Comparison of ENCODE assay signal across 8 cellular contexts in genomic region chr4:88820723-88821368, GRCh38.
DNase-seq lines count a peak whose midpoint lies in the region; ATAC-seq and TF ChIP-seq lines count a peak whose summit lies in the region.

No MANE protein-coding gene starts in this region.

- H3K36me3 ChIP-seq in adipocyte (ENCODE audit: control insufficient read depth, insufficient read depth, low read length, severe bottlenecking): no peaks in the 10 kb centered on the region

- DNase-seq in activated naive CD8-positive, alpha-beta T cell treated with anti-CD3 and anti-CD28 coated beads, Interleukin-2, amount 10 ng/mL, durations not matched to agents 7 days and 5 days: no peak
- DNase-seq in activated naive CD8-positive, alpha-beta T cell treated with anti-CD3 and anti-CD28 coated beads, Interleukin-2, amount 50 U/mL, for 24 hours: no peak
- DNase-seq in adipocyte (ENCODE audit: low read depth) (peak; percentile 24), medulla oblongata (ENCODE audit: extremely low spot score) (peak; percentile 48), type B pancreatic cell (ENCODE audit: extremely low spot score, unreplicated experiment) (no peak), hepatic stellate cell (ENCODE audit: low spot score) (no peak)

- H3K4me1 Mint-ChIP-seq in activated naive CD8-positive, alpha-beta T cell treated with anti-CD3 and anti-CD28 coated beads, Interleukin-2, amount 10 ng/mL, durations not matched to agents 7 days and 5 days: peaks cover 28% of the 10 kb centered on the region
- H3K4me1 Mint-ChIP-seq in activated naive CD8-positive, alpha-beta T cell treated with anti-CD3 and anti-CD28 coated beads, Interleukin-2, amount 50 U/mL, for 24 hours: peaks cover 16% of the 10 kb centered on the region
- H3K4me1 Mint-ChIP-seq in type B pancreatic cell (ENCODE audit: unreplicated experiment): peaks cover 43% of the 10 kb centered on the region

- no peaks in the 10 kb centered on the region for H3K27me3 Mint-ChIP-seq in activated naive CD8-positive, alpha-beta T cell treated with anti-CD3 and anti-CD28 coated beads, Interleukin-2, amount 10 ng/mL, durations not matched to agents 7 days and 5 days
- no peaks in the 10 kb centered on the region for H3K27me3 Mint-ChIP-seq in activated naive CD8-positive, alpha-beta T cell treated with anti-CD3 and anti-CD28 coated beads, Interleukin-2, amount 50 U/mL, for 24 hours
- no peaks in the 10 kb centered on the region for H3K27me3 Mint-ChIP-seq in type B pancreatic cell

- no peaks in the 10 kb centered on the region for H3K27me3 ChIP-seq in adipocyte (replicated peaks; ENCODE audit: control insufficient read depth, insufficient read depth, low read length)

- ATAC-seq in activated naive CD8-positive, alpha-beta T cell treated with anti-CD3 and anti-CD28 coated beads, Interleukin-2, amount 10 ng/mL, durations not matched to agents 7 days and 5 days (ENCODE audit: low read depth): no peak
- no peak for ATAC-seq in activated naive CD8-positive, alpha-beta T cell treated with anti-CD3 and anti-CD28 coated beads, Interleukin-2, amount 50 U/mL, for 24 hours
- ATAC-seq in GM21423 (IDR thresholded peaks at IDR 0.05; ENCODE audit: unreplicated experiment) (no peak), GM18498 (IDR thresholded peaks at IDR 0.05; ENCODE audit: unreplicated experiment) (no peak)

- TF ChIP-seq CTCF in type B pancreatic cell (conservative IDR thresholded peaks at IDR 0.05): no peak

- H3K27ac Mint-ChIP-seq in activated naive CD8-positive, alpha-beta T cell treated with anti-CD3 and anti-CD28 coated beads, Interleukin-2, amount 10 ng/mL, durations not matched to agents 7 days and 5 days: no peak overlapping the region
- H3K27ac Mint-ChIP-seq in activated naive CD8-positive, alpha-beta T cell treated with anti-CD3 and anti-CD28 coated beads, Interleukin-2, amount 50 U/mL, for 24 hours: no peak overlapping the region
- peak overlapping the region; percentile 57 for H3K27ac Mint-ChIP-seq in type B pancreatic cell

- POLR2A ChIA-PET in activated naive CD8-positive, alpha-beta T cell treated with anti-CD3 and anti-CD28 coated beads, Interleukin-2, amount 10 ng/mL, durations not matched to agents 7 days and 5 days (lab: Charles Lee): no interaction called here

- H3K9ac ChIP-seq in adipocyte (ENCODE audit: low read length): peak overlapping the region; percentile 90

- H3K36me3 Mint-ChIP-seq in activated naive CD8-positive, alpha-beta T cell treated with anti-CD3 and anti-CD28 coated beads, Interleukin-2, amount 10 ng/mL, durations not matched to agents 7 days and 5 days: peaks cover 2% of the 10 kb centered on the region
- H3K36me3 Mint-ChIP-seq in activated naive CD8-positive, alpha-beta T cell treated with anti-CD3 and anti-CD28 coated beads, Interleukin-2, amount 50 U/mL, for 24 hours (ENCODE audit: low read depth): no peaks in the 10 kb centered on the region
- peaks cover 4% of the 10 kb centered on the region for H3K36me3 Mint-ChIP-seq in type B pancreatic cell

- H3K9me3 Mint-ChIP-seq in activated naive CD8-positive, alpha-beta T cell treated with anti-CD3 and anti-CD28 coated beads, Interleukin-2, amount 10 ng/mL, durations not matched to agents 7 days and 5 days: no peaks in the 10 kb centered on the region
- no peaks in the 10 kb centered on the region for H3K9me3 Mint-ChIP-seq in activated naive CD8-positive, alpha-beta T cell treated with anti-CD3 and anti-CD28 coated beads, Interleukin-2, amount 50 U/mL, for 24 hours
- no peaks in the 10 kb centered on the region for H3K9me3 Mint-ChIP-seq in type B pancreatic cell

- H3K4me3 ChIP-seq in adipocyte (ENCODE audit: low read length): peak overlapping the region; percentile 91

- H3K9me3 ChIP-seq in adipocyte (ENCODE audit: control insufficient read depth, low read length): no peaks in the 10 kb centered on the region

- peak overlapping the region; percentile 79 for H3K4me3 Mint-ChIP-seq in activated naive CD8-positive, alpha-beta T cell treated with anti-CD3 and anti-CD28 coated beads, Interleukin-2, amount 10 ng/mL, durations not matched to agents 7 days and 5 days
- no peak overlapping the region for H3K4me3 Mint-ChIP-seq in activated naive CD8-positive, alpha-beta T cell treated with anti-CD3 and anti-CD28 coated beads, Interleukin-2, amount 50 U/mL, for 24 hours
- H3K4me3 Mint-ChIP-seq in type B pancreatic cell: peak overlapping the region; percentile 86

- peaks cover 30% of the 10 kb centered on the region for H3K4me1 ChIP-seq in adipocyte (ENCODE audit: control insufficient read depth, insufficient read depth, low read length)

Comparison
In these comparisons a context has a peak if more than half of its experiments do, and no peak if none do; other contexts are left out.
1. DNase-seq: peak in adipocyte (single experiment) and medulla oblongata (single experiment); none in activated naive CD8-positive, alpha-beta T cell treated with anti-CD3 and anti-CD28 coated beads, Interleukin-2, amount 10 ng/mL, durations not matched to agents 7 days and 5 days (single experiment), activated naive CD8-positive, alpha-beta T cell treated with anti-CD3 and anti-CD28 coated beads, Interleukin-2, amount 50 U/mL, for 24 hours (single experiment), type B pancreatic cell (single experiment) and hepatic stellate cell (single experiment).